Comparison of ENCODE assay signal across 9 cellular contexts in the genomic region with DNA sequence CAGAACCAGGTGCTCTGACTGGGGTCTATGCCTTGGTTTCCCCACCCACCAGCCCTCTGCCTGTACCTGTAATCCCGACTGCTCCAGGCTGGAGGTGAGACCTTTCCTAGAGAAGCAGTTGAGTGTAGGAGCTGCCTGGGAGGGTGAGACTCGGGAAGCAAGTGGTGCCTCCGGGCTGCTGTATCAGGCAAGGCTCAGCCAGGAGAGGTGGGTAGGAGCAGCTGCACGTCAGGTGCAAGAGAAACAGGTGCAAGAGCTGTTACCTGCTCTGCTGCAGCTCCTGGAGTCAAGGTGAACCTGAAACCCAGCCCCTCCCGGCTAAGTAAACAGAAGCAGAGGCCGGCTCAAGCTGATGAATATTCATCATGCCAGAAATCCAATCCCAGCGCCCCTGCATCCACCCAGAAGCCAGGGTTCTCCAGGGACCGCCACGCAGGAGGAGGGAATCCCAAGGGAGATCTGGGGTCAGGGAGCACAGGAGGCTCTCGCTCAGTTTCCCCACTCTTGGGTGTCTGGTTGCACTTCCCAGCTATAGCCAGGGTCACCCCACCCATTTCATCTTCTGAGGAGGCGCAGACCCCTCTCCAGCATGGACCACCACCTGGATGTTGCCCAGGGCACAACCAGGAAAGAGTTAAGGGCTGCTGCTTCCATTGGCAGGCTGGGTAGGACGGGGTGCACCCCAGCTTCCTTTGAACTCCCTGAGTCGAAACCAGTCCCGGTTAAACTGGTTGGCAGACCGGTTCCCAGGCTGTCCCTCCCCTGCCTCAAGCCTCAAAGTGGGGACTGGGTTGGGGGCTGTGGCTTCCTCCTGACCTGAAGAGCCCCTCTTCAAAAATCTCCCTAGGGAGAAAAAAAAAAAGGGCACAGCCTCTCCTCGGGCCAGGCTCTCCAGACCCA. TPM values are rescaled to one million over a fixed set of nuclear protein-coding genes. Genes with fewer than 3 reads are reported as not detected.
DNase-seq lines count a peak whose midpoint lies in the region; ATAC-seq lines count a peak whose summit lies in the region.
"Had no signal": no experiment of that assay in that cellular context is flagged by ENCODE, and none has a peak within 500 bp of the region (broad histone marks: within the 10 kb centered on the region; RNA-seq: fewer than 3 reads in every experiment).

A gene with protein sequence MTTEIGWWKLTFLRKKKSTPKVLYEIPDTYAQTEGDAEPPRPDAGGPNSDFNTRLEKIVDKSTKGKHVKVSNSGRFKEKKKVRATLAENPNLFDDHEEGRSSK (minus strand): TSS at position 293 of the 900 bp plus-strand sequence. CDS start 4,649 bp downstream, outside the sequence.

- H3K4ac ChIP-seq in mesenchymal stem cell (ENCODE audit: low read depth in 1 of 2, low read length in 2 of 2), result no peak within 1 kb of the TSS

- H3K27ac ChIP-seq in mesenchymal stem cell (ENCODE audit: low read length, poor library complexity, severe bottlenecking), result peak within 1 kb of the TSS; percentile 47

- peak within 1 kb of the TSS; percentile 12 for H2BK5ac ChIP-seq in mesenchymal stem cell (ENCODE audit: low read depth, low read length, poor library complexity, severe bottlenecking)

- H3K18ac ChIP-seq in mesenchymal stem cell (ENCODE audit: low read depth in 1 of 2, low read length in 2 of 2), result no peak within 1 kb of the TSS

- H3K27me3 ChIP-seq in mesenchymal stem cell (ENCODE audit: control insufficient read depth in 1 of 2, insufficient read depth in 1 of 2, low read length in 2 of 2), result peaks cover 7 to 17% of the 10 kb centered on the region in 2 experiments

- no peak within 1 kb of the TSS for H3K14ac ChIP-seq in mesenchymal stem cell (ENCODE audit: low read length in 2 of 2)

- no peak within 1 kb of the TSS for H4K91ac ChIP-seq in mesenchymal stem cell (ENCODE audit: low read length)

- H2BK15ac ChIP-seq in mesenchymal stem cell (ENCODE audit: low read depth, poor library complexity, severe bottlenecking), result no peak within 1 kb of the TSS

- H2BK12ac ChIP-seq in mesenchymal stem cell (ENCODE audit: low read length in 2 of 2), result no peak within 1 kb of the TSS

- 47% methylated on average over 15 of the region's 16 CpGs for WGBS in mesenchymal stem cell

- H3K79me1 ChIP-seq in mesenchymal stem cell (replicated peaks; ENCODE audit: low read length, poor library complexity, severe bottlenecking), result no peaks in the 10 kb centered on the region

- no peak within 1 kb of the TSS for H3K4me3 ChIP-seq in mesenchymal stem cell (ENCODE audit: insufficient read depth in 1 of 2, low read depth in 1 of 2, low read length in 2 of 2)

- no peak for ATAC-seq in HG02642 (IDR thresholded peaks at IDR 0.05; ENCODE audit: poor library complexity, unreplicated experiment)

- no peak within 1 kb of the TSS for H2AFZ ChIP-seq in mesenchymal stem cell (ENCODE audit: low read depth, low read length)

- no peak within 1 kb of the TSS for H3K23ac ChIP-seq in mesenchymal stem cell (ENCODE audit: low read length in 2 of 2)

- H3K9ac ChIP-seq in mesenchymal stem cell (ENCODE audit: low read length), result no peak within 1 kb of the TSS

- peak within 1 kb of the TSS; percentile 39 for H2AK5ac ChIP-seq in mesenchymal stem cell (ENCODE audit: low read length, severe bottlenecking)

- H3K4me2 ChIP-seq in mesenchymal stem cell (ENCODE audit: low read length, poor library complexity, severe bottlenecking), result peak within 1 kb of the TSS; percentile 58

- in situ Hi-C loops in T47D (cut with HindIII; ENCODE audit: low pct_unique_long_range_greater_than_20kb, low sequenced_read_pairs), result no loop called here

- H3K9me3 ChIP-seq in mesenchymal stem cell (ENCODE audit: control insufficient read depth, low read length), result no peaks in the 10 kb centered on the region

- H4K8ac ChIP-seq in mesenchymal stem cell (ENCODE audit: low read length), result no peak within 1 kb of the TSS

- H3K36me3 ChIP-seq in mesenchymal stem cell (ENCODE audit: control insufficient read depth in 1 of 2, insufficient read depth in 2 of 2, low read depth in 1 of 2, low read length in 2 of 2), result no peaks in the 10 kb centered on the region

- H3K4me1 ChIP-seq in mesenchymal stem cell (ENCODE audit: control insufficient read depth, insufficient read depth, low read depth, low read length), result peaks cover 32% of the 10 kb centered on the region

- peak; percentile 96 for DNase-seq in DMS153 (lab: John Stamatoyannopoulos, UW)
- peak; percentile 94 for DNase-seq in NCI-H1436 treated with DMSO at 0.1 percent for 48 hours (lab: John Stamatoyannopoulos, UW)
- peak; percentile 74 to 97 for DNase-seq in T47D (ENCODE audit: low read depth in 1 of 2, low spot score in 1 of 2)
- DNase-seq in mesenchymal stem cell, result no peak
- DNase-seq in NK-92 (lab: John Stamatoyannopoulos, UW; ENCODE audit: unreplicated experiment), result no peak
- DNase-seq in activated effector memory CD4-positive, alpha-beta T cell treated with anti-CD3 and anti-CD28 coated beads, Interleukin-2, amount 50 U/mL, for 16 hours, result no peak
- DNase-seq in occipital lobe (lab: John Stamatoyannopoulos, UW), result no peak
- DNase-seq: CD4-positive, CD25-positive, alpha-beta regulatory T cell had no signal

- no peak within 1 kb of the TSS for H2BK120ac ChIP-seq in mesenchymal stem cell (ENCODE audit: low read depth, low read length)

RNA-seq across cellular contexts. Expression of the gene that starts here (rescaled TPM):
- not detected for polyA plus RNA-seq in mesenchymal stem cell (2013, experiment 1 of 2)
- polyA plus RNA-seq in mesenchymal stem cell (2013, experiment 2 of 2), result not detected
- total RNA-seq in occipital lobe, result not detected
- total RNA-seq: CD4-positive, CD25-positive, alpha-beta regulatory T cell had no signal

Comparison
In these comparisons a context has a peak if more than half of its experiments do, and no peak if none do; other contexts are left out.
1. DNase-seq: peak in DMS153 (single experiment), NCI-H1436 treated with DMSO at 0.1 percent for 48 hours (single experiment) and T47D (2 of 2); none in mesenchymal stem cell (single experiment), NK-92 (single experiment), activated effector memory CD4-positive, alpha-beta T cell treated with anti-CD3 and anti-CD28 coated beads, Interleukin-2, amount 50 U/mL, for 16 hours (single experiment) and occipital lobe (single experiment).